27 cellular contexts compared by ENCODE assay signal in genomic region chr10:30171601-30172000, GRCh38.
"Had no signal": no experiment of that assay in that cellular context is flagged by ENCODE, and none has a peak within 500 bp of the region (broad histone marks: within the 10 kb centered on the region; RNA-seq: fewer than 3 reads in every experiment).

No MANE protein-coding gene starts in this region.

- DNase-seq: colonic mucosa; effector CD8-positive, alpha-beta T cell; endodermal cell; heart left ventricle; hippocampal formation; left cardiac atrium; left lung; natural killer cell; occipital lobe; ovary; right lobe of liver; small intestine; stimulated activated CD4-positive, alpha-beta T cell treated with anti-CD3 and anti-CD28 coated beads, Interleukin-12 subunit alpha, Interleukin-12 subunit beta, amount 100 ng/mL, for 4 hours; stimulated activated CD4-positive, alpha-beta T cell treated with anti-CD3 and anti-CD28 coated beads, Interleukin-1b, Interleukin-23, amount 100 ng/mL, for 48 hours; stimulated activated CD4-positive, alpha-beta T cell treated with anti-CD3 and anti-CD28 coated beads, Interleukin-4, amount 100 ng/mL, for 1 hour; stimulated activated CD8-positive, alpha-beta memory T cell treated with anti-CD3 and anti-CD28 coated beads, Interleukin-4, amount 100 ng/mL, for 48 hours; stimulated activated naive CD4-positive, alpha-beta T cell; stimulated activated naive CD8-positive, alpha-beta T cell treated with anti-CD3 and anti-CD28 coated beads, Interleukin-15, amount 100 ng/mL, for 72 hours; transverse colon had no signal

- H3K4me3 ChIP-seq: colonic mucosa, gastroesophageal sphincter, heart left ventricle, left lung, ovary, right lobe of liver, suprapubic skin, transverse colon, vagina had no signal

- H3K27me3 ChIP-seq: colonic mucosa, foreskin keratinocyte, gastroesophageal sphincter, left lung, ovary, right lobe of liver, suprapubic skin, transverse colon, vagina had no signal

- FAIRE-seq: islet of Langerhans, small intestine had no signal

- H3K4me1 ChIP-seq: colonic mucosa, foreskin keratinocyte, heart left ventricle, left lung, right lobe of liver, suprapubic skin, transverse colon, vagina had no signal

- H3K27ac Mint-ChIP-seq: dendritic cell treated with granulocyte-macrophage colony-stimulating factor and Interleukin-4, amounts not matched to agents 40 ng/mL and 50 ng/mL, for 4 days; endodermal cell; natural killer cell; stimulated activated naive CD8-positive, alpha-beta T cell treated with anti-CD3 and anti-CD28 coated beads, Interleukin-15, amount 100 ng/mL, for 72 hours had no signal

- H3K4me1 Mint-ChIP-seq: natural killer cell; stimulated activated naive CD8-positive, alpha-beta T cell treated with anti-CD3 and anti-CD28 coated beads, Interleukin-15, amount 100 ng/mL, for 72 hours had no signal

- H3K27ac ChIP-seq: colonic mucosa, epithelial cell of prostate, foreskin keratinocyte, gastroesophageal sphincter, heart left ventricle, left lung, ovary, right lobe of liver, suprapubic skin, transverse colon, vagina had no signal

- H3K4me3 Mint-ChIP-seq: dendritic cell treated with granulocyte-macrophage colony-stimulating factor and Interleukin-4, amounts not matched to agents 40 ng/mL and 50 ng/mL, for 4 days; endodermal cell; natural killer cell; stimulated activated naive CD8-positive, alpha-beta T cell treated with anti-CD3 and anti-CD28 coated beads, Interleukin-15, amount 100 ng/mL, for 72 hours had no signal

- H3K36me3 Mint-ChIP-seq: natural killer cell had no signal

- H3K9me3 ChIP-seq: colonic mucosa, gastroesophageal sphincter, heart left ventricle, left lung, ovary, right lobe of liver, suprapubic skin, transverse colon, vagina had no signal

- H3K9me3 Mint-ChIP-seq: dendritic cell treated with granulocyte-macrophage colony-stimulating factor and Interleukin-4, amounts not matched to agents 40 ng/mL and 50 ng/mL, for 4 days; natural killer cell; stimulated activated naive CD8-positive, alpha-beta T cell treated with anti-CD3 and anti-CD28 coated beads, Interleukin-15, amount 100 ng/mL, for 72 hours had no signal

- ATAC-seq: esophagus mucosa; foreskin keratinocyte; gastroesophageal sphincter; heart left ventricle; left cardiac atrium; left lung; right lobe of liver; stimulated activated naive CD8-positive, alpha-beta T cell treated with anti-CD3 and anti-CD28 coated beads, Interleukin-15, amount 100 ng/mL, for 72 hours had no signal

- H3K36me3 ChIP-seq: colonic mucosa, gastroesophageal sphincter, heart left ventricle, left lung, ovary, right lobe of liver, suprapubic skin, transverse colon, vagina had no signal
